ENCODE assay signal across 8 cellular contexts in the genomic region with DNA sequence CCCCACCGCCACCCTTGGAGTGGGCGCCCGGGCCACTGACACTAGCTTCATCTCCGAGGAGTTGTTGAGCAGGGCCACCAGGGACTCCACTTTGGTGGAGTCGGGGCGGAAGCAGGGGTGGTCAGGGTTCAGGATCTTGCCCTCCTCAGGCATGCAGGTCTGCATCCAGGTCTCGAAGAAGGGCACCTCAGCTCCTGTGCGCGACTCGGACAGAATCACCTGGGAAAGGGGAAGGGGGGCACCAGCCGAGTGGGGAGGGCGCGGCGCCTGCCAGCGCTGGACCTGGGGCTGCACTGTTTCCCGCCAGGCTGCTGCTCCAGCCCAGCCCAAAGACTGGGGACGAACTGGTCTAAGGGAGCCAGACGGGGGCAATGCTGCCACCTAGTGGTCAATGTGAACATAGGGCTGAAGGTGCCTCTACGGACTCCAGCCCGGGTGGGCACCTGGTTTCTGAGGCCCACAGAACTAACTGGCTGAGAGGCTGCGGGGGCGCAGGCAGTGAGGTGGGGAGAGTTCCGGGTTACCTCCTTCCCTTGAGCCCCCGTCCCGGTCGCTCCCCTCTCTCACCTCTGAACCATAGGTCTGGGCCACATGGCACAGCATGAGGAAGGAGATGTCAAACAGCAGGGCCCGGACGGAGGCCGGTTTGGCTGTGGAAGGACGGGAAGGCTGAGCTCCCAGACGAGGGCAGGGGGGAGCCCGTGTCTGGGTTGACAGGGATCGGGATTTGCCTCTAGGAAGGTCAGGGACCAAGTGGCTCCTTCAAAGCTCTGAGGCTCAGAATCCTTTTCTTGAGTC. TPM values are rescaled to one million over a fixed set of nuclear protein-coding genes. Genes with fewer than 3 reads are reported as not detected.
A peak's percentile ranks its signal among the peaks of the same experiment; 100 is the strongest.
DNase-seq lines count a peak whose midpoint lies in the region; ATAC-seq and TF ChIP-seq lines count a peak whose summit lies in the region.

No MANE protein-coding gene starts in this region.

- H3K9me3 ChIP-seq in adrenal gland (replicated peaks in 1 of 3) (no peaks in the 10 kb centered on the region), heart right ventricle (no peaks in the 10 kb centered on the region), vagina (no peaks in the 10 kb centered on the region)

- H3K27me3 ChIP-seq in adrenal gland, result no peaks in the 10 kb centered on the region
- H3K27me3 ChIP-seq in heart right ventricle, result no peaks in the 10 kb centered on the region
- no peaks in the 10 kb centered on the region for H3K27me3 ChIP-seq in vagina

- DNase-seq in NCI-H1105 (lab: John Stamatoyannopoulos, UW) (peak; percentile 52), T-helper 1 cell (peak; percentile 63 to 75 (median 67)), adrenal gland (peak; percentile 83 to 91 (median 85)), heart right ventricle (peak; percentile 78 to 87), pulmonary artery endothelial cell (ENCODE audit: low read depth, low spot score) (peak; percentile 56), vagina (ENCODE audit: extremely low spot score in 2 of 2) (no peak)

- TF ChIP-seq POLR2A in adrenal gland (IDR thresholded peaks at IDR 0.05) (no peak), vagina (IDR thresholded peaks at IDR 0.05) (no peak), GM18505 (IDR thresholded peaks at IDR 0.05; ENCODE audit: borderline replicate concordance, extremely low read depth, insufficient read depth, insufficient read length) (no peak)

- ATAC-seq in heart right ventricle, result peak; percentile 87 to 94 (median 91)
- no peak for ATAC-seq in GM18505 (IDR thresholded peaks at IDR 0.05; ENCODE audit: unreplicated experiment)

- H3K4me3 ChIP-seq in GM12875 (ENCODE audit: low read depth, low read length) (no peak overlapping the region), adrenal gland (no peak overlapping the region), heart right ventricle (no peak overlapping the region), vagina (no peak overlapping the region)

- peaks cover 0 to 65% of the 10 kb centered on the region in 2 donors for H3K36me3 ChIP-seq in adrenal gland (replicated peaks in 1 of 2)
- H3K36me3 ChIP-seq in heart right ventricle, result peaks cover 0 to 100% (median 77%) of the 10 kb centered on the region in 9 donors
- H3K36me3 ChIP-seq in vagina, result peaks cover 0 to 55% of the 10 kb centered on the region in 2 donors

- H3K27ac ChIP-seq in adrenal gland (no peak overlapping the region), heart right ventricle (peak overlapping the region in 2 of 10 donors; percentile 18 to 31), vagina (peak overlapping the region; percentile 37)

- intact Hi-C loops in adrenal gland (cut with DNase I), result no loop called here
- intact Hi-C loops in heart right ventricle (cut with DNase I), result loop anchor here in 5 of 10 donors (1.0 to 10.0 kb wide), 4 partner anchors 14 to 138 kb away; no protein-coding TSS in a partner anchor
- intact Hi-C loops in vagina (cut with DNase I), result no loop called here

- peaks cover 6 to 9% of the 10 kb centered on the region in 2 donors for H3K4me1 ChIP-seq in adrenal gland (replicated peaks in 1 of 2)
- peaks cover 8 to 38% (median 16%) of the 10 kb centered on the region in 9 donors for H3K4me1 ChIP-seq in heart right ventricle
- H3K4me1 ChIP-seq in vagina, result peaks cover 54% of the 10 kb centered on the region

- WGBS in adrenal gland, 4 donors, result 25 to 34% (median 28%) methylated on average over 15 to 33 of the region's 33 CpGs
- 31 to 35% methylated on average over 33 of the region's 33 CpGs for WGBS in heart right ventricle, 2 donors

- TF ChIP-seq CTCF in GM12875 (IDR thresholded peaks at IDR 0.05; ENCODE audit: borderline replicate concordance, insufficient read depth, low read depth, low read length) (peak; percentile 92), adrenal gland (IDR thresholded peaks at IDR 0.05) (peak; percentile 82 to 96 (median 92)), heart right ventricle (IDR thresholded peaks at IDR 0.05) (peak; percentile 91 to 97 (median 95)), vagina (IDR thresholded peaks at IDR 0.05) (peak; percentile 82 to 94 (median 87))

RNA-seq across cellular contexts. Expression of gene CSF3, which starts 11.8 kb away (rescaled TPM):
- total RNA-seq in adrenal gland (under 1 TPM in 4 of 8 donors, not detected in 4; 0.32 to 0.74 (median 0.44) TPM), heart right ventricle (1 to 10 TPM in 2 of 10 donors, under 1 TPM in 1, not detected in 7; 0.81 to 4.2 (median 1.6) TPM), pulmonary artery endothelial cell (0.92 and 1.8 TPM in 2 replicates), vagina (25.3 TPM)
- polyA plus RNA-seq in adrenal gland (1 to 10 TPM in 1 of 3 donors, under 1 TPM in 2; 0.24 to 6.1 (median 0.80) TPM), heart right ventricle (under 1 TPM; 0.29 to 0.32 TPM)

RNA-seq across cellular contexts. Expression of gene MED24, which starts 27.2 kb away (rescaled TPM):
- 100 to 1,000 TPM in 1 of 8 donors, 10 to 100 TPM in 7; 57.1 to 127 (median 78.1) TPM for total RNA-seq in adrenal gland
- 100 to 1,000 TPM in 1 of 3 donors, 10 to 100 TPM in 2; 50.3 to 103 (median 92.9) TPM for polyA plus RNA-seq in adrenal gland
- 10 to 100 TPM; 46.7 to 63.2 (median 58.4) TPM for total RNA-seq in heart right ventricle
- polyA plus RNA-seq in heart right ventricle, result 10 to 100 TPM; 47.2 to 75.6 TPM
- total RNA-seq in pulmonary artery endothelial cell, result 38.7 and 71.2 TPM in 2 replicates
- 106 TPM for total RNA-seq in vagina

RNA-seq across cellular contexts. Expression of gene THRA, which starts 35.8 kb away (rescaled TPM):
- 100 to 1,000 TPM in 3 of 8 donors, 10 to 100 TPM in 5; 46.1 to 110 (median 76.4) TPM for total RNA-seq in adrenal gland
- polyA plus RNA-seq in adrenal gland, result 10 to 100 TPM; 41.8 to 62.3 (median 50.9) TPM
- total RNA-seq in heart right ventricle, result 100 to 1,000 TPM in 1 of 10 donors, 10 to 100 TPM in 9; 59.8 to 102 (median 69.7) TPM
- 10 to 100 TPM; 29.8 to 44.2 TPM for polyA plus RNA-seq in heart right ventricle
- total RNA-seq in pulmonary artery endothelial cell, result 14.2 and 26.4 TPM in 2 replicates
- 40.3 TPM for total RNA-seq in vagina

RNA-seq across cellular contexts. Expression of gene PSMD3, which starts 46.4 kb away (rescaled TPM):
- 100 to 1,000 TPM in 3 of 8 donors, 10 to 100 TPM in 5; 78.8 to 123 (median 97.3) TPM for total RNA-seq in adrenal gland
- 100 to 1,000 TPM in 1 of 3 donors, 10 to 100 TPM in 2; 42.8 to 109 (median 54.5) TPM for polyA plus RNA-seq in adrenal gland
- total RNA-seq in heart right ventricle, result 100 to 1,000 TPM in 1 of 10 donors, 10 to 100 TPM in 9; 76.5 to 113 (median 81.8) TPM
- 100 to 1,000 TPM in 1 of 2 donors, 10 to 100 TPM in 1; 46.7 to 109 TPM for polyA plus RNA-seq in heart right ventricle
- total RNA-seq in pulmonary artery endothelial cell, result 138 and 151 TPM in 2 replicates
- 95.0 TPM for total RNA-seq in vagina

Comparison
In these comparisons a context has a peak if more than half of its experiments do, and no peak if none do; other contexts are left out.
1. DNase-seq: peak in NCI-H1105 (single experiment), T-helper 1 cell (5 of 5), adrenal gland (7 of 7), heart right ventricle (2 of 2) and pulmonary artery endothelial cell (single experiment); none in vagina (0 of 2).
2. Peak in every context shown above with its lines, with median percentiles within 50 percentile points of each other: CTCF ChIP-seq.